Comparison of ENCODE assay signal across 8 cellular contexts in genomic region chr2:61538920-61539559, GRCh38. TPM values are rescaled to one million over a fixed set of nuclear protein-coding genes. Genes with fewer than 3 reads are reported as not detected.
DNase-seq lines count a peak whose midpoint lies in the region; ATAC-seq, FAIRE-seq and TF ChIP-seq lines count a peak whose summit lies in the region.

No MANE protein-coding gene starts in this region.

- FAIRE-seq in H1 (lab: Jason Lieb, UNC), result peak; percentile 28

- CTCF ChIA-PET in AG04449 (lab: Yijun Ruan, JAX), result no interaction called here
- CTCF ChIA-PET in H1 (lab: Charles Lee; ENCODE audit: partially characterized antibody), result interaction anchor here (0.7 to 2.0 kb wide), 2 partner anchors 97 to 104 kb away, joined by 3 to 4 read pairs; no protein-coding TSS in a partner anchor

- H2BK5ac ChIP-seq in H1 (ENCODE audit: low read depth, low read length), result peak overlapping the region; percentile 98

- TF ChIP-seq RAD21 in H1 (IDR thresholded peaks at IDR 0.05 in 1 of 2, conservative IDR thresholded peaks at IDR 0.05 in 1 of 2; ENCODE audit: low read depth in 2 of 2, low read length in 2 of 2), result no peak

- no peaks in the 10 kb centered on the region for H3K36me3 ChIP-seq in GM23248 (ENCODE audit: low read depth)
- no peaks in the 10 kb centered on the region; a peak in 1 of 8 replicates for H3K36me3 ChIP-seq in H1 (ENCODE audit: control insufficient read depth in 2 of 4, insufficient read depth in 4 of 4, low read length in 3 of 4)
- no peaks in the 10 kb centered on the region for H3K36me3 ChIP-seq in stomach

- no peaks in the 10 kb centered on the region for H3K27me3 Mint-ChIP-seq in natural killer cell treated with Interleukin-12 subunit alpha and Interleukin-12 subunit beta and Interleukin-15 and Interleukin-18, amount 100 ng/mL, for 72 hours

- H3K27me3 ChIP-seq in GM23248 (replicated peaks; ENCODE audit: insufficient read depth), result no peaks in the 10 kb centered on the region
- no peaks in the 10 kb centered on the region for H3K27me3 ChIP-seq in H1 (replicated peaks in 1 of 4; ENCODE audit: control insufficient read depth in 3 of 4, extremely low read depth in 1 of 4, insufficient read depth in 3 of 4, low read length in 3 of 4)
- H3K27me3 ChIP-seq in stomach, result no peaks in the 10 kb centered on the region

- H3K23me2 ChIP-seq in H1 (ENCODE audit: low read depth, low read length), result peaks cover 11% of the 10 kb centered on the region

- H3K27ac ChIP-seq in GM23248, result peak overlapping the region; percentile 94
- peak overlapping the region; percentile 97 for H3K27ac ChIP-seq in H1 (ENCODE audit: low read depth, low read length)
- peak overlapping the region; percentile 89 to 98 (median 96) for H3K27ac ChIP-seq in stomach

- H4K8ac ChIP-seq in H1 (ENCODE audit: extremely low read depth, insufficient read depth, low read length), result peak overlapping the region; percentile 87; the same call in 1 of the 2 replicates

- H2AFZ ChIP-seq in GM23248, result peak overlapping the region; percentile 79
- no peak overlapping the region for H2AFZ ChIP-seq in H1 (ENCODE audit: low read length)

- H2BK15ac ChIP-seq in H1 (ENCODE audit: low read length), result peak overlapping the region; percentile 84; the same call in 1 of the 2 replicates

- no peak overlapping the region for H3K14ac ChIP-seq in H1 (ENCODE audit: insufficient read length)

- ATAC-seq in natural killer cell treated with Interleukin-12 subunit alpha and Interleukin-12 subunit beta and Interleukin-15 and Interleukin-18, amount 100 ng/mL, for 72 hours, result no peak

- H3K4me2 ChIP-seq in GM23248 (ENCODE audit: unreplicated experiment), result peak overlapping the region; percentile 84
- peak overlapping the region; percentile 75 to 98 for H3K4me2 ChIP-seq in H1 (ENCODE audit: insufficient read depth in 1 of 2, low read depth in 2 of 2, low read length in 2 of 2)

- 3 to 4% methylated on average over 19 of the region's 19 CpGs for WGBS in GM23248 (ENCODE audit: low coverage in 1 of 2, low lambda C conversion rate in 2 of 2, missing lambda C conversion rate in 2 of 2), 2 experiments
- 11% methylated on average over 15 of the region's 19 CpGs; no CpG with 5 or more reads in 1 of the 2 experiments for WGBS in H1 (ENCODE audit: extremely low coverage in 1 of 2, insufficient coverage in 1 of 2, insufficient read length in 1 of 2, insufficient replicate concordance in 2 of 2, low coverage in 1 of 2, low lambda C conversion rate in 2 of 2, missing lambda C conversion rate in 1 of 2), 2 experiments
- 1 to 4% (median 2%) methylated on average over 19 of the region's 19 CpGs for WGBS in stomach, 5 donors

- TF ChIP-seq EP300 in H1 (IDR thresholded peaks at IDR 0.05; ENCODE audit: borderline replicate concordance in 1 of 2, low read depth in 2 of 2, low read length in 2 of 2), result no peak
- no peak for TF ChIP-seq EP300 in stomach (IDR thresholded peaks at IDR 0.05)

- peak overlapping the region; percentile 17 for H4K5ac ChIP-seq in H1 (ENCODE audit: insufficient read length, low read depth, low read length)

- H2BK20ac ChIP-seq in H1 (ENCODE audit: low read length), result peak overlapping the region; percentile 23; the same call in 1 of the 2 replicates

- DNase-seq in AG04449 (ENCODE audit: low read depth, low spot score), result no peak
- peak; percentile 65 for DNase-seq in GM23248
- DNase-seq in NCI-H2196 treated with DMSO at 0.1 percent for 48 hours (lab: John Stamatoyannopoulos, UW; ENCODE audit: unreplicated experiment), result peak; percentile 21
- DNase-seq in activated CD4-positive, alpha-beta T cell treated with anti-CD3 and anti-CD28 coated beads, Interleukin-2, amount 50 U/mL, for 48 hours, result peak; percentile 48 to 63
- DNase-seq in H1 (ENCODE audit: low read depth in 1 of 2, low spot score in 2 of 2), result no peak
- no peak for DNase-seq in natural killer cell treated with Interleukin-12 subunit alpha and Interleukin-12 subunit beta and Interleukin-15 and Interleukin-18, amount 100 ng/mL, for 72 hours (ENCODE audit: low spot score)
- DNase-seq in stomach, result no peak
- DNase-seq in NK-92 treated with Interleukin-12 subunit alpha and Interleukin-12 subunit beta, amount 100 ng/mL, for 24 hours (lab: John Stamatoyannopoulos, UW), result no peak

- H3K27ac Mint-ChIP-seq in natural killer cell treated with Interleukin-12 subunit alpha and Interleukin-12 subunit beta and Interleukin-15 and Interleukin-18, amount 100 ng/mL, for 72 hours, result peak overlapping the region; percentile 90 to 91

- peaks cover 18% of the 10 kb centered on the region for H3K4me1 ChIP-seq in GM23248 (ENCODE audit: insufficient read depth)
- H3K4me1 ChIP-seq in H1 (replicated peaks in 1 of 4; ENCODE audit: control insufficient read depth in 3 of 4, insufficient read depth in 4 of 4, low read length in 3 of 4), result peaks cover 2 to 6% (median 5%) of the 10 kb centered on the region in 4 experiments; a peak in 4 of 7 replicates
- H3K4me1 ChIP-seq in stomach, result peaks cover 14 to 26% (median 22%) of the 10 kb centered on the region in 4 donors

- H3K4me1 Mint-ChIP-seq in natural killer cell treated with Interleukin-12 subunit alpha and Interleukin-12 subunit beta and Interleukin-15 and Interleukin-18, amount 100 ng/mL, for 72 hours (ENCODE audit: low read depth in 2 of 2), result peaks cover 29 to 34% of the 10 kb centered on the region in 2 donors

- no peaks in the 10 kb centered on the region for H3K9me3 Mint-ChIP-seq in natural killer cell treated with Interleukin-12 subunit alpha and Interleukin-12 subunit beta and Interleukin-15 and Interleukin-18, amount 100 ng/mL, for 72 hours

- H2AK5ac ChIP-seq in H1 (ENCODE audit: low read depth, low read length), result peak overlapping the region; percentile 99

- H2BK12ac ChIP-seq in H1 (ENCODE audit: low read depth, low read length), result peak overlapping the region; percentile 97; the same call in 1 of the 2 replicates

- POLR2A ChIA-PET in AG04449 (lab: Yijun Ruan, JAX), result interaction anchor here (1.0 kb wide), 1 partner anchor 225 kb away, joined by 3 read pairs; no protein-coding TSS in a partner anchor
- POLR2A ChIA-PET in H1 (lab: Charles Lee; ENCODE audit: partially characterized antibody), result interaction anchor here (0.6 to 5.4 kb wide), 19 partner anchors 9 to 812 kb away, joined by 3 to 53 read pairs (median 5); no protein-coding TSS in a partner anchor

- no peaks in the 10 kb centered on the region for H3K9me3 ChIP-seq in GM23248 (ENCODE audit: low read depth)
- no peaks in the 10 kb centered on the region for H3K9me3 ChIP-seq in H1 (ENCODE audit: insufficient read depth in 2 of 2, low read depth in 1 of 2, low read length in 1 of 2)
- no peaks in the 10 kb centered on the region for H3K9me3 ChIP-seq in stomach

- TF ChIP-seq POLR2A in H1 (IDR thresholded peaks at IDR 0.05; ENCODE audit: control extremely low read depth in 1 of 2, low read depth in 2 of 2, low read length in 2 of 2) (peak in 1 of 2 experiments; percentile 32; a peak in 1 of 3 replicates), stomach (IDR thresholded peaks at IDR 0.05) (no peak)

- H4K20me1 ChIP-seq in GM23248 (ENCODE audit: insufficient read depth), result peaks cover 19% of the 10 kb centered on the region
- peaks cover 8 to 18% of the 10 kb centered on the region in 2 experiments for H4K20me1 ChIP-seq in H1 (replicated peaks in 1 of 2; ENCODE audit: control insufficient read depth in 1 of 2, insufficient read depth in 2 of 2, low read length in 2 of 2)

- H3K23ac ChIP-seq in H1 (ENCODE audit: insufficient read length), result no peak overlapping the region

- H3K79me1 ChIP-seq in H1 (ENCODE audit: low read depth, low read length), result no peaks in the 10 kb centered on the region

- in situ Hi-C loops in GM23248 (cut with MboI), result no loop called here

- H3K9ac ChIP-seq in GM23248 (peak overlapping the region; percentile 93), H1 (replicated peaks in 1 of 4; ENCODE audit: extremely low read depth in 1 of 4, low read depth in 3 of 4, low read length in 3 of 4) (peak overlapping the region; percentile 65 to 85 (median 70))

- peak overlapping the region; percentile 66 for H4K91ac ChIP-seq in H1 (replicated peaks; ENCODE audit: insufficient read length, low read length)

- H3K36me3 Mint-ChIP-seq in natural killer cell treated with Interleukin-12 subunit alpha and Interleukin-12 subunit beta and Interleukin-15 and Interleukin-18, amount 100 ng/mL, for 72 hours, result peaks cover 10% of the 10 kb centered on the region

- peaks cover 30% of the 10 kb centered on the region for H3F3A ChIP-seq in GM23248 (ENCODE audit: insufficient read depth)

- intact Hi-C loops in stomach (cut with DNase I; ENCODE audit: low total_unique reads), result no loop called here

- TF ChIP-seq CTCF in AG04449 (IDR thresholded peaks at IDR 0.05; ENCODE audit: insufficient read depth, low read length, missing control alignments), result no peak
- TF ChIP-seq CTCF in H1 (IDR thresholded peaks at IDR 0.05; ENCODE audit: control extremely low read depth in 1 of 3, insufficient read depth in 1 of 3, low read depth in 1 of 3, low read length in 3 of 3), result no peak
- no peak for TF ChIP-seq CTCF in stomach (IDR thresholded peaks at IDR 0.05)

- peak overlapping the region; percentile 47 for H3K56ac ChIP-seq in H1 (replicated peaks; ENCODE audit: insufficient read length, low read depth, low read length)

- H3K18ac ChIP-seq in H1 (ENCODE audit: extremely low read depth, low read length), result peak overlapping the region; percentile 81

- no peaks in the 10 kb centered on the region for H3K9me2 ChIP-seq in GM23248 (ENCODE audit: insufficient read depth)

- H2BK120ac ChIP-seq in H1 (replicated peaks; ENCODE audit: low read depth, low read length), result peak overlapping the region; percentile 7

- H3K79me2 ChIP-seq in GM23248 (ENCODE audit: insufficient read depth) (peaks cover 38% of the 10 kb centered on the region), H1 (ENCODE audit: control insufficient read depth in 1 of 2, insufficient read depth in 2 of 2, low read length in 2 of 2) (peaks cover 34 to 38% of the 10 kb centered on the region in 2 experiments)

- H3K4me3 Mint-ChIP-seq in natural killer cell treated with Interleukin-12 subunit alpha and Interleukin-12 subunit beta and Interleukin-15 and Interleukin-18, amount 100 ng/mL, for 72 hours, result peak overlapping the region; percentile 95

- H3K4ac ChIP-seq in H1 (replicated peaks; ENCODE audit: insufficient read length, low read depth, low read length), result peak overlapping the region; percentile 1

- H3K4me3 ChIP-seq in AG04449 (ENCODE audit: low read depth, low read length), result peak overlapping the region; percentile 89
- H3K4me3 ChIP-seq in GM23248, result peak overlapping the region; percentile 82
- peak overlapping the region; percentile 53 to 99 (median 96) for H3K4me3 ChIP-seq in H1 (ENCODE audit: extremely low read depth in 1 of 4, insufficient read depth in 2 of 4, low read depth in 3 of 4, low read length in 4 of 4)
- peak overlapping the region; percentile 76 to 89 (median 84) for H3K4me3 ChIP-seq in stomach

RNA-seq across cellular contexts. Expression of gene XPO1, which starts 0.9 kb away (rescaled TPM):
- total RNA-seq in GM23248 (2014; rRNA removed; shearing (Covaris generic)), result 104 and 129 TPM in 2 replicates
- polyA plus RNA-seq in GM23248 (2016; fragmentation: Nextera tagmentation; extraction: Ambion mirVana) (48.4 and 52.3 TPM in 2 replicates), H1 (2011; rRNA removed) (65.7 and 110 TPM in 2 replicates), stomach (10 to 100 TPM; 20.6 to 51.7 (median 30.4) TPM)
- total RNA-seq in H1 (2021; fragmentation: NEBNext Ultra II Directional; extraction: Animal tissue kit (Norgen Biotek cat#: 25700)), result 290 and 296 TPM in 2 replicates
- polyA plus RNA-seq in H1 (2011; cell fraction: cytosol; rRNA removed), result 129 TPM
- polyA plus RNA-seq in H1 (2011; cell fraction: nucleus; rRNA removed), result 58.0 TPM
- polyA plus RNA-seq in H1 (2012, experiment 1 of 2), result 104 to 197 TPM (median 129 TPM) in 4 replicates
- polyA plus RNA-seq in H1 (2012, experiment 2 of 2), result 21.1 TPM
- 157 TPM for polyA plus RNA-seq in H1 (2013, experiment 1 of 2)
- 153 TPM for polyA plus RNA-seq in H1 (2013, experiment 2 of 2)
- polyA minus RNA-seq in H1 (2011; rRNA and poly(A)+ RNA removed), result 210 and 289 TPM in 2 replicates
- polyA minus RNA-seq in H1 (2011; cell fraction: cytosol; rRNA and poly(A)+ RNA removed), result 137 TPM
- polyA minus RNA-seq in H1 (2011; cell fraction: nucleus; rRNA and poly(A)+ RNA removed), result 256 TPM
- 100 to 1,000 TPM; 158 to 220 TPM for total RNA-seq in natural killer cell treated with Interleukin-12 subunit alpha and Interleukin-12 subunit beta and Interleukin-15 and Interleukin-18, amount 100 ng/mL, for 72 hours
- 100 to 1,000 TPM in 3 of 5 donors, 10 to 100 TPM in 2; 50.4 to 359 (median 180) TPM for total RNA-seq in stomach

Comparison
In these comparisons a context has a peak if more than half of its experiments do, and no peak if none do; other contexts are left out.
1. DNase-seq: peak in GM23248 (single experiment), NCI-H2196 treated with DMSO at 0.1 percent for 48 hours (single experiment) and activated CD4-positive, alpha-beta T cell treated with anti-CD3 and anti-CD28 coated beads, Interleukin-2, amount 50 U/mL, for 48 hours (2 of 2); none in AG04449 (single experiment), H1 (0 of 2), natural killer cell treated with Interleukin-12 subunit alpha and Interleukin-12 subunit beta and Interleukin-15 and Interleukin-18, amount 100 ng/mL, for 72 hours (single experiment), stomach (single experiment) and NK-92 treated with Interleukin-12 subunit alpha and Interleukin-12 subunit beta, amount 100 ng/mL, for 24 hours (single experiment).
2. Peak in every context shown above with its lines, with median percentiles within 50 percentile points of each other: H3K4me3 ChIP-seq and H3K27ac ChIP-seq.